In the genomic region with DNA sequence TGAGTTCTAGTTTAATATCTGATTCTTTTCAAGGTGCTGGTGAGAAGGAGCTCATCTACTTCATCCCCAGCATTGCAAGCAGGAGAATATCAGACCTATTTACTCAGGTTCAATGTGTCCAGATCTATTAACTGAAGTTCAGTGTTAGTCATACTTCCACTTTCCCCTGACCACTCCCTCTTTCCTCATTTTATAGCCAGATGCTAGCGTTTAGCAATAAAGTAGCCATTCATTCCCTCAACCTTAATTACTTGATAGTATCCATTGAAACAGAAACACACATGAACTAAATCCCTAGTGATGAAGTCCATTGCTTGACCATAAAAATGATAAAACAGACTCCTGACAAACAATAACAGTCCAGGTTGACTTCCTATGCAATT, we compare ENCODE assay signal across 12 cellular contexts.
DNase-seq lines count a peak whose midpoint lies in the region; ATAC-seq and TF ChIP-seq lines count a peak whose summit lies in the region.
"Had no signal": no experiment of that assay in that cellular context is flagged by ENCODE, and none has a peak within 500 bp of the region (broad histone marks: within the 10 kb centered on the region; RNA-seq: fewer than 3 reads in every experiment).

No MANE protein-coding gene starts in this region.

- DNase-seq in SIG-M5 treated with dmso at 0.1 percent for 504 hours (lab: John Stamatoyannopoulos, UW; ENCODE audit: unreplicated experiment) (peak; percentile 6), SIG-M5 (lab: John Stamatoyannopoulos, UW) (no peak), fibroblast of peridontal ligament (ENCODE audit: extremely low read depth) (peak; percentile 78), NCI-H187 treated with DMSO at 0.1 percent for 48 hours (lab: John Stamatoyannopoulos, UW) (no peak), amygdala (lab: John Stamatoyannopoulos, UW) (no peak), GM19240 (ENCODE audit: insufficient read length, low spot score) (no peak)
- DNase-seq: activated CD8-positive, alpha-beta memory T cell treated with anti-CD3 and anti-CD28 coated beads for 24 hours; cortex of kidney; left ventricle myocardium superior; tibial artery had no signal

- ATAC-seq in SK-N-SH treated with all-trans-retinoic acid at 6 μM for 48 hours (peak; percentile 68), HG03025 (IDR thresholded peaks at IDR 0.05; ENCODE audit: low FRiP score, unreplicated experiment) (no peak)

TF ChIP-seq in SK-N-SH treated with all-trans-retinoic acid at 6 μM for 48 hours, 23 proteins besides CTCF, POLR2A, EP300 and RAD21:
- TF ChIP-seq CSDC2 (CRISPR knock-in tag; IDR thresholded peaks at IDR 0.05): no peak
- TF ChIP-seq ZNF565 (CRISPR knock-in tag; conservative IDR thresholded peaks at IDR 0.05; ENCODE audit: low read depth): no peak
- peak; percentile 51 for TF ChIP-seq ISL1 (CRISPR knock-in tag; IDR thresholded peaks at IDR 0.05)
- TF ChIP-seq, protein P1, sequence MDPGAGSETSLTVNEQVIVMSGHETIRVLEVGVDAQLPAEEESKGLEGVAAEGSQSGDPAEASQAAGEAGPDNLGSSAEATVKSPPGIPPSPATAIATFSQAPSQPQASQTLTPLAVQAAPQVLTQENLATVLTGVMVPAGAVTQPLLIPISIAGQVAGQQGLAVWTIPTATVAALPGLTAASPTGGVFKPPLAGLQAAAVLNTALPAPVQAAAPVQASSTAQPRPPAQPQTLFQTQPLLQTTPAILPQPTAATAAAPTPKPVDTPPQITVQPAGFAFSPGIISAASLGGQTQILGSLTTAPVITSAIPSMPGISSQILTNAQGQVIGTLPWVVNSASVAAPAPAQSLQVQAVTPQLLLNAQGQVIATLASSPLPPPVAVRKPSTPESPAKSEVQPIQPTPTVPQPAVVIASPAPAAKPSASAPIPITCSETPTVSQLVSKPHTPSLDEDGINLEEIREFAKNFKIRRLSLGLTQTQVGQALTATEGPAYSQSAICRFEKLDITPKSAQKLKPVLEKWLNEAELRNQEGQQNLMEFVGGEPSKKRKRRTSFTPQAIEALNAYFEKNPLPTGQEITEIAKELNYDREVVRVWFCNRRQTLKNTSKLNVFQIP (CRISPR knock-in tag; IDR thresholded peaks at IDR 0.05; ENCODE audit: borderline replicate concordance, low read depth): no peak
- no peak for TF ChIP-seq ARNTL (CRISPR knock-in tag; IDR thresholded peaks at IDR 0.05; ENCODE audit: borderline replicate concordance, low read depth)
- TF ChIP-seq RARB (CRISPR knock-in tag; IDR thresholded peaks at IDR 0.05): no peak
- no peak for TF ChIP-seq PPARA (CRISPR knock-in tag; IDR thresholded peaks at IDR 0.05; ENCODE audit: borderline replicate concordance)
- TF ChIP-seq ESRRG (CRISPR knock-in tag; IDR thresholded peaks at IDR 0.05): no peak
- TF ChIP-seq TCF4 (CRISPR knock-in tag; IDR thresholded peaks at IDR 0.05; ENCODE audit: borderline replicate concordance): peak; percentile 62; the same call in 1 of the 2 replicates
- TF ChIP-seq, protein P2, sequence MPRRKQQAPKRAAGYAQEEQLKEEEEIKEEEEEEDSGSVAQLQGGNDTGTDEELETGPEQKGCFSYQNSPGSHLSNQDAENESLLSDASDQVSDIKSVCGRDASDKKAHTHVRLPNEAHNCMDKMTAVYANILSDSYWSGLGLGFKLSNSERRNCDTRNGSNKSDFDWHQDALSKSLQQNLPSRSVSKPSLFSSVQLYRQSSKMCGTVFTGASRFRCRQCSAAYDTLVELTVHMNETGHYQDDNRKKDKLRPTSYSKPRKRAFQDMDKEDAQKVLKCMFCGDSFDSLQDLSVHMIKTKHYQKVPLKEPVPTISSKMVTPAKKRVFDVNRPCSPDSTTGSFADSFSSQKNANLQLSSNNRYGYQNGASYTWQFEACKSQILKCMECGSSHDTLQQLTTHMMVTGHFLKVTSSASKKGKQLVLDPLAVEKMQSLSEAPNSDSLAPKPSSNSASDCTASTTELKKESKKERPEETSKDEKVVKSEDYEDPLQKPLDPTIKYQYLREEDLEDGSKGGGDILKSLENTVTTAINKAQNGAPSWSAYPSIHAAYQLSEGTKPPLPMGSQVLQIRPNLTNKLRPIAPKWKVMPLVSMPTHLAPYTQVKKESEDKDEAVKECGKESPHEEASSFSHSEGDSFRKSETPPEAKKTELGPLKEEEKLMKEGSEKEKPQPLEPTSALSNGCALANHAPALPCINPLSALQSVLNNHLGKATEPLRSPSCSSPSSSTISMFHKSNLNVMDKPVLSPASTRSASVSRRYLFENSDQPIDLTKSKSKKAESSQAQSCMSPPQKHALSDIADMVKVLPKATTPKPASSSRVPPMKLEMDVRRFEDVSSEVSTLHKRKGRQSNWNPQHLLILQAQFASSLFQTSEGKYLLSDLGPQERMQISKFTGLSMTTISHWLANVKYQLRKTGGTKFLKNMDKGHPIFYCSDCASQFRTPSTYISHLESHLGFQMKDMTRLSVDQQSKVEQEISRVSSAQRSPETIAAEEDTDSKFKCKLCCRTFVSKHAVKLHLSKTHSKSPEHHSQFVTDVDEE (CRISPR knock-in tag; IDR thresholded peaks at IDR 0.05): no peak
- TF ChIP-seq, protein P3, sequence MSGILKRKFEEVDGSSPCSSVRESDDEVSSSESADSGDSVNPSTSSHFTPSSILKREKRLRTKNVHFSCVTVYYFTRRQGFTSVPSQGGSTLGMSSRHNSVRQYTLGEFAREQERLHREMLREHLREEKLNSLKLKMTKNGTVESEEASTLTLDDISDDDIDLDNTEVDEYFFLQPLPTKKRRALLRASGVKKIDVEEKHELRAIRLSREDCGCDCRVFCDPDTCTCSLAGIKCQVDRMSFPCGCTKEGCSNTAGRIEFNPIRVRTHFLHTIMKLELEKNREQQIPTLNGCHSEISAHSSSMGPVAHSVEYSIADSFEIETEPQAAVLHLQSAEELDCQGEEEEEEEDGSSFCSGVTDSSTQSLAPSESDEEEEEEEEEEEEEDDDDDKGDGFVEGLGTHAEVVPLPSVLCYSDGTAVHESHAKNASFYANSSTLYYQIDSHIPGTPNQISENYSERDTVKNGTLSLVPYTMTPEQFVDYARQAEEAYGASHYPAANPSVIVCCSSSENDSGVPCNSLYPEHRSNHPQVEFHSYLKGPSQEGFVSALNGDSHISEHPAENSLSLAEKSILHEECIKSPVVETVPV (CRISPR knock-in tag; IDR thresholded peaks at IDR 0.05): no peak
- no peak for TF ChIP-seq TOX (CRISPR knock-in tag; IDR thresholded peaks at IDR 0.05; ENCODE audit: borderline replicate concordance)
- no peak for TF ChIP-seq OSR1 (CRISPR knock-in tag; IDR thresholded peaks at IDR 0.05)
- TF ChIP-seq SNAI2 (CRISPR knock-in tag; IDR thresholded peaks at IDR 0.05): no peak
- TF ChIP-seq, protein P4, sequence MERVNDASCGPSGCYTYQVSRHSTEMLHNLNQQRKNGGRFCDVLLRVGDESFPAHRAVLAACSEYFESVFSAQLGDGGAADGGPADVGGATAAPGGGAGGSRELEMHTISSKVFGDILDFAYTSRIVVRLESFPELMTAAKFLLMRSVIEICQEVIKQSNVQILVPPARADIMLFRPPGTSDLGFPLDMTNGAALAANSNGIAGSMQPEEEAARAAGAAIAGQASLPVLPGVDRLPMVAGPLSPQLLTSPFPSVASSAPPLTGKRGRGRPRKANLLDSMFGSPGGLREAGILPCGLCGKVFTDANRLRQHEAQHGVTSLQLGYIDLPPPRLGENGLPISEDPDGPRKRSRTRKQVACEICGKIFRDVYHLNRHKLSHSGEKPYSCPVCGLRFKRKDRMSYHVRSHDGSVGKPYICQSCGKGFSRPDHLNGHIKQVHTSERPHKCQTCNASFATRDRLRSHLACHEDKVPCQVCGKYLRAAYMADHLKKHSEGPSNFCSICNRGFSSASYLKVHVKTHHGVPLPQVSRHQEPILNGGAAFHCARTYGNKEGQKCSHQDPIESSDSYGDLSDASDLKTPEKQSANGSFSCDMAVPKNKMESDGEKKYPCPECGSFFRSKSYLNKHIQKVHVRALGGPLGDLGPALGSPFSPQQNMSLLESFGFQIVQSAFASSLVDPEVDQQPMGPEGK (CRISPR knock-in tag; IDR thresholded peaks at IDR 0.05; ENCODE audit: borderline replicate concordance): no peak
- TF ChIP-seq, protein P5, sequence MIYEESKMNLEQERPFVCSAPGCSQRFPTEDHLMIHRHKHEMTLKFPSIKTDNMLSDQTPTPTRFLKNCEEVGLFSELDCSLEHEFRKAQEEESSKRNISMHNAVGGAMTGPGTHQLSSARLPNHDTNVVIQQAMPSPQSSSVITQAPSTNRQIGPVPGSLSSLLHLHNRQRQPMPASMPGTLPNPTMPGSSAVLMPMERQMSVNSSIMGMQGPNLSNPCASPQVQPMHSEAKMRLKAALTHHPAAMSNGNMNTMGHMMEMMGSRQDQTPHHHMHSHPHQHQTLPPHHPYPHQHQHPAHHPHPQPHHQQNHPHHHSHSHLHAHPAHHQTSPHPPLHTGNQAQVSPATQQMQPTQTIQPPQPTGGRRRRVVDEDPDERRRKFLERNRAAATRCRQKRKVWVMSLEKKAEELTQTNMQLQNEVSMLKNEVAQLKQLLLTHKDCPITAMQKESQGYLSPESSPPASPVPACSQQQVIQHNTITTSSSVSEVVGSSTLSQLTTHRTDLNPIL (CRISPR knock-in tag; IDR thresholded peaks at IDR 0.05; ENCODE audit: low read depth): no peak

Comparison
In these comparisons a context has a peak if more than half of its experiments do, and no peak if none do; other contexts are left out.
1. DNase-seq: peak in SIG-M5 treated with dmso at 0.1 percent for 504 hours (single experiment) and fibroblast of peridontal ligament (single experiment); none in SIG-M5 (single experiment), NCI-H187 treated with DMSO at 0.1 percent for 48 hours (single experiment), amygdala (0 of 56) and GM19240 (single experiment).